ENCODE assay signal across 9 cellular contexts in genomic region chr9:77981332-77981731, GRCh38. TPM values are rescaled to one million over a fixed set of nuclear protein-coding genes. Genes with fewer than 3 reads are reported as not detected.
DNase-seq lines count a peak whose midpoint lies in the region; ATAC-seq and TF ChIP-seq lines count a peak whose summit lies in the region.
"Had no signal": no experiment of that assay in that cellular context is flagged by ENCODE, and none has a peak within 500 bp of the region (broad histone marks: within the 10 kb centered on the region; RNA-seq: fewer than 3 reads in every experiment).

No MANE protein-coding gene starts in this region.

- POLR2A ChIA-PET in CD4-positive, alpha-beta T cell (lab: Charles Lee), result interaction anchor here (0.8 to 2.7 kb wide), 2 partner anchors 50 to 140 kb away, joined by 3 to 8 read pairs; partner anchors contain the start of gene GNAQ

- DNase-seq in CD4-positive, alpha-beta T cell, result no peak
- peak in 1 of 2 experiments; percentile 72 for DNase-seq in HL-60 (ENCODE audit: low read depth in 1 of 2, low spot score in 1 of 2)
- DNase-seq in activated naive CD8-positive, alpha-beta T cell treated with anti-CD3 and anti-CD28 coated beads for 36 hours, result no peak
- no peak for DNase-seq in left lobe of liver (ENCODE audit: low spot score)
- DNase-seq in NCI-H1694 (lab: John Stamatoyannopoulos, UW), result no peak
- no peak for DNase-seq in NCI-H1930 (lab: John Stamatoyannopoulos, UW)
- no peak for DNase-seq in activated CD8-positive, alpha-beta memory T cell treated with anti-CD3 and anti-CD28 coated beads for 24 hours

- H3K36me3 Mint-ChIP-seq in CD4-positive, alpha-beta T cell (ENCODE audit: low read depth), result no peaks in the 10 kb centered on the region
- H3K36me3 Mint-ChIP-seq in activated naive CD8-positive, alpha-beta T cell treated with anti-CD3 and anti-CD28 coated beads for 36 hours, result peaks cover 10% of the 10 kb centered on the region
- H3K36me3 Mint-ChIP-seq: activated naive CD4-positive, alpha-beta T cell treated with anti-CD3 and anti-CD28 coated beads, Interleukin-2, amount 50 U/mL, for 72 hours had no signal

- peak overlapping the region; percentile 55 for H3K27ac Mint-ChIP-seq in CD4-positive, alpha-beta T cell
- peak overlapping the region; percentile 19 for H3K27ac Mint-ChIP-seq in activated naive CD8-positive, alpha-beta T cell treated with anti-CD3 and anti-CD28 coated beads for 36 hours

- H3K4me3 ChIP-seq in HL-60 (replicated peaks; ENCODE audit: insufficient read depth, low read length), result no peak overlapping the region

- no peaks in the 10 kb centered on the region for H3K27me3 ChIP-seq in CD4-positive, alpha-beta T cell (ENCODE audit: control insufficient read depth, insufficient read depth, low read length)
- no peaks in the 10 kb centered on the region for H3K27me3 ChIP-seq in HL-60 (ENCODE audit: insufficient read depth, poor library complexity, severe bottlenecking)

- no peaks in the 10 kb centered on the region for H3K27me3 Mint-ChIP-seq in CD4-positive, alpha-beta T cell
- H3K27me3 Mint-ChIP-seq in activated naive CD8-positive, alpha-beta T cell treated with anti-CD3 and anti-CD28 coated beads for 36 hours, result no peaks in the 10 kb centered on the region

- no peaks in the 10 kb centered on the region for H3K9me3 ChIP-seq in CD4-positive, alpha-beta T cell (ENCODE audit: control insufficient read depth, low read length)

- no peaks in the 10 kb centered on the region for H3K9me3 Mint-ChIP-seq in CD4-positive, alpha-beta T cell
- H3K9me3 Mint-ChIP-seq in activated naive CD8-positive, alpha-beta T cell treated with anti-CD3 and anti-CD28 coated beads for 36 hours, result no peaks in the 10 kb centered on the region
- H3K9me3 Mint-ChIP-seq: activated naive CD4-positive, alpha-beta T cell treated with anti-CD3 and anti-CD28 coated beads, Interleukin-2, amount 50 U/mL, for 72 hours had no signal

- peak overlapping the region; percentile 60 for H3K4me3 Mint-ChIP-seq in CD4-positive, alpha-beta T cell
- H3K4me3 Mint-ChIP-seq in activated naive CD8-positive, alpha-beta T cell treated with anti-CD3 and anti-CD28 coated beads for 36 hours, result no peak overlapping the region

- intact Hi-C loops in CD4-positive, alpha-beta T cell (cut with DNase I, micrococcal nuclease), result no loop called here

- no peak overlapping the region for H3K27ac ChIP-seq in CD4-positive, alpha-beta T cell (ENCODE audit: low read depth, low read length)
- peak overlapping the region; percentile 30 for H3K27ac ChIP-seq in HL-60 (replicated peaks)

- H3K4me1 Mint-ChIP-seq in CD4-positive, alpha-beta T cell (ENCODE audit: low read depth), result peaks cover 86% of the 10 kb centered on the region
- H3K4me1 Mint-ChIP-seq in activated naive CD8-positive, alpha-beta T cell treated with anti-CD3 and anti-CD28 coated beads for 36 hours, result peaks cover 74% of the 10 kb centered on the region

- no peak for TF ChIP-seq CTCF in CD4-positive, alpha-beta T cell (IDR thresholded peaks at IDR 0.05)
- no peak for TF ChIP-seq CTCF in HL-60 (IDR thresholded peaks at IDR 0.05; ENCODE audit: insufficient read depth, low read length)

- ATAC-seq in CD4-positive, alpha-beta T cell (ENCODE audit: poor library complexity), result no peak
- peak; percentile 48 for ATAC-seq in left lobe of liver
- no peak for ATAC-seq in GM19035 (IDR thresholded peaks at IDR 0.05; ENCODE audit: unreplicated experiment)

- CTCF ChIA-PET in CD4-positive, alpha-beta T cell (lab: Charles Lee), result interaction anchor here (1.3 to 1.4 kb wide), 2 partner anchors 13 to 54 kb away, joined by 4 read pairs; no protein-coding TSS in a partner anchor

RNA-seq across cellular contexts. Expression of gene GNAQ, which starts 50.3 kb away (rescaled TPM):
- total RNA-seq in CD4-positive, alpha-beta T cell, result 10 to 100 TPM; 55.5 to 55.9 TPM
- 10 to 100 TPM; 22.4 to 22.7 TPM for total RNA-seq in activated naive CD8-positive, alpha-beta T cell treated with anti-CD3 and anti-CD28 coated beads for 36 hours
- total RNA-seq in left lobe of liver, result 16.2 TPM
